ENCODE assay signal across 1 cellular context in genomic region chr2:219032051-219032745, GRCh38.
TF ChIP-seq lines count a peak whose summit lies in the region.

No MANE protein-coding gene starts in this region.

TF ChIP-seq in H1, 55 proteins besides CTCF, POLR2A, EP300 and RAD21:
- no peak for TF ChIP-seq SRF (IDR thresholded peaks at IDR 0.05; ENCODE audit: low read depth, low read length)
- no peak for TF ChIP-seq CREB1 (IDR thresholded peaks at IDR 0.05)
- no peak for TF ChIP-seq ZNF274 (IDR thresholded peaks at IDR 0.05; ENCODE audit: borderline replicate concordance, extremely low read depth, low read length)
- TF ChIP-seq GTF2F1 (IDR thresholded peaks at IDR 0.05; ENCODE audit: borderline replicate concordance, low read depth, low read length), result no peak
- TF ChIP-seq GABPA (IDR thresholded peaks at IDR 0.05; ENCODE audit: borderline replicate concordance, insufficient read depth, low read length), result no peak
- TF ChIP-seq MAX (IDR thresholded peaks at IDR 0.05), result no peak
- no peak for TF ChIP-seq BACH1 (IDR thresholded peaks at IDR 0.05; ENCODE audit: low read length)
- TF ChIP-seq JUN (IDR thresholded peaks at IDR 0.05; ENCODE audit: low read depth, low read length), result no peak
- no peak for TF ChIP-seq KDM1A (IDR thresholded peaks at IDR 0.05; ENCODE audit: borderline replicate concordance, low read length)
- no peak for TF ChIP-seq FOSL1 (IDR thresholded peaks at IDR 0.05; ENCODE audit: insufficient read depth, low read depth, low read length)
- TF ChIP-seq HDAC6 (IDR thresholded peaks at IDR 0.05; ENCODE audit: low read depth, low read length), result no peak
- no peak for TF ChIP-seq E2F6 (IDR thresholded peaks at IDR 0.05)
- no peak for TF ChIP-seq JUND (IDR thresholded peaks at IDR 0.05; ENCODE audit: low read length)
- no peak for TF ChIP-seq YY1 (IDR thresholded peaks at IDR 0.05; ENCODE audit: low read depth, low read length)
